Comparison of ENCODE assay signal across 16 cellular contexts in the genomic region with DNA sequence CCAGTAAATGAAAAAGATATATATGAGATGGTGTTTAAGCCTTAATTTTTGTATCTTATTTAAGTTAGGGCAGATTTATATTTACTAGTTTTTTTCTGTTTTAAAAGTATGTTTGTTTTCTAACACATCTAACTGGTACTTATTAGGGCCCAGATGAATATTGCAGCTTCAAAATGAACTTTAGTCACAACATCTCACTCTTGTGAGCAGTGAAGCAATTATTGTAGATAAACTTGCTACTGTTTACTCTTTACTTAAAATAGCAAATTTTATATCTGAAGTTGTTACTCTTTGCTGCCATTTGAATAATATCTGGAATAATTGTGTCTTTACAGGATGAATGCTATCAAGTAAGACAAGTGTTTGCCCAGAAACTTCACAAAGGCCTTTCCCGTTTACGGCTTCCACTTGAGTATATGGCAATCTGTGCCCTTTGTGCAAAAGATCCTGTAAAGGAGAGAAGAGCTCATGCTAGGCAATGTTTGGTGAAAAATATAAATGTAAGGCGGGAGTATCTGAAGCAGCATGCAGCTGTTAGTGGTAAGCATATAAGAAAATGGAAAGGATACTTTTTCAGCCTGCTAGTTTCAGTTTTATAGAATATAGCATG.
"Had no signal": no experiment of that assay in that cellular context is flagged by ENCODE, and none has a peak within 500 bp of the region (broad histone marks: within the 10 kb centered on the region; RNA-seq: fewer than 3 reads in every experiment).

No MANE protein-coding gene starts in this region.

- H3K4me3 ChIP-seq: adrenal gland, cardiac muscle cell, coronary artery, lower lobe of right lung, suprapubic skin, upper lobe of left lung had no signal

- ATAC-seq: activated CD8-positive, alpha-beta T cell treated with anti-CD3 and anti-CD28 coated beads, Interleukin-2, amount 10 ng/mL, durations not matched to agents 7 days and 5 days; right cardiac atrium had no signal

- H3K4me1 ChIP-seq: adrenal gland, lower lobe of right lung, suprapubic skin had no signal

- H3K27me3 ChIP-seq: adrenal gland, cardiac muscle cell, suprapubic skin, upper lobe of left lung had no signal

- H3K27ac ChIP-seq: adrenal gland, cardiac muscle cell, coronary artery, lower lobe of right lung, suprapubic skin, upper lobe of left lung had no signal

- DNase-seq: activated B cell treated with CpG ODN at 0.5 μM for 24 hours; activated CD4-positive, alpha-beta T cell treated with anti-CD3 and anti-CD28 coated beads for 48 hours; activated CD8-positive, alpha-beta memory T cell treated with anti-CD3 and anti-CD28 coated beads, Interleukin-2, amount 50 U/mL, for 4 hours; activated CD8-positive, alpha-beta T cell treated with anti-CD3 and anti-CD28 coated beads, Interleukin-2, amount 10 ng/mL, durations not matched to agents 7 days and 5 days; activated effector memory CD4-positive, alpha-beta T cell treated with anti-CD3 and anti-CD28 coated beads, Interleukin-2, amount 50 U/mL, for 16 hours; activated T-cell treated with anti-CD3 and anti-CD28 coated beads, Interleukin-2, amount 50 U/mL, for 48 hours; adrenal gland; foreskin fibroblast; kidney glomerular epithelial cell; lower lobe of right lung; midbrain; right cardiac atrium; upper lobe of left lung had no signal

- H3K9me3 ChIP-seq: adrenal gland, lower lobe of right lung, suprapubic skin, upper lobe of left lung had no signal
